Comparison of ENCODE assay signal across 14 cellular contexts in genomic region chr1:81808760-81809159, GRCh38. TPM values are rescaled to one million over a fixed set of nuclear protein-coding genes. Genes with fewer than 3 reads are reported as not detected.
A peak's percentile ranks its signal among the peaks of the same experiment; 100 is the strongest.
DNase-seq lines count a peak whose midpoint lies in the region; ATAC-seq, FAIRE-seq and TF ChIP-seq lines count a peak whose summit lies in the region.
"Had no signal": no experiment of that assay in that cellular context is flagged by ENCODE, and none has a peak within 500 bp of the region (broad histone marks: within the 10 kb centered on the region; RNA-seq: fewer than 3 reads in every experiment).

No MANE protein-coding gene starts in this region.

- H3K27ac Mint-ChIP-seq in naive thymus-derived CD8-positive, alpha-beta T cell: no peak overlapping the region
- H3K27ac Mint-ChIP-seq: CD14-positive monocyte, IgD-negative memory B cell had no signal

- H3K36me3 Mint-ChIP-seq in naive thymus-derived CD8-positive, alpha-beta T cell: peaks cover 2 to 6% (median 2%) of the 10 kb centered on the region in 3 donors
- H3K36me3 Mint-ChIP-seq: CD14-positive monocyte, IgD-negative memory B cell had no signal

- peaks cover 0 to under 1% (median 0%) of the 10 kb centered on the region in 4 donors for H3K4me1 Mint-ChIP-seq in naive thymus-derived CD8-positive, alpha-beta T cell
- H3K4me1 Mint-ChIP-seq: CD14-positive monocyte had no signal

- H3K9ac ChIP-seq in mesenchymal stem cell (ENCODE audit: low read length): no peak overlapping the region

- peak overlapping the region; percentile 70 for H3K4me2 ChIP-seq in mesenchymal stem cell (ENCODE audit: low read length, poor library complexity, severe bottlenecking)

- no peaks in the 10 kb centered on the region for H3K4me1 ChIP-seq in mesenchymal stem cell (ENCODE audit: control insufficient read depth, insufficient read depth, low read depth, low read length)

- H3K4me3 ChIP-seq in mesenchymal stem cell (ENCODE audit: insufficient read depth in 1 of 2, low read depth in 1 of 2, low read length in 2 of 2): no peak overlapping the region
- H3K4me3 ChIP-seq: body of pancreas, suprapubic skin had no signal

- peaks cover 0 to 4% (median 0%) of the 10 kb centered on the region in 9 donors for H3K9me3 Mint-ChIP-seq in naive thymus-derived CD8-positive, alpha-beta T cell
- H3K9me3 Mint-ChIP-seq: CD14-positive monocyte, IgD-negative memory B cell had no signal

- H3K14ac ChIP-seq in mesenchymal stem cell (ENCODE audit: low read length in 2 of 2): no peak overlapping the region

- no peak overlapping the region for H3K18ac ChIP-seq in mesenchymal stem cell (ENCODE audit: low read depth in 1 of 2, low read length in 2 of 2)

- ATAC-seq in naive thymus-derived CD8-positive, alpha-beta T cell: no peak
- ATAC-seq: body of pancreas had no signal

- DNase-seq in Kasumi-1 (lab: John Stamatoyannopoulos, UW) (peak; percentile 7 to 19), dermis blood vessel endothelial cell (peak; percentile 63), mesenchymal stem cell (peak; percentile 48), NCI-H128 (lab: John Stamatoyannopoulos, UW; ENCODE audit: unreplicated experiment) (no peak), GM19239 (ENCODE audit: insufficient read length, low spot score) (no peak)
- DNase-seq in naive thymus-derived CD8-positive, alpha-beta T cell: no peak
- DNase-seq in stimulated activated CD4-positive, alpha-beta T cell treated with anti-CD3 and anti-CD28 coated beads, Interleukin-12 subunit alpha, Interleukin-12 subunit beta, amount 100 ng/mL, for 4 hours: no peak
- DNase-seq: activated CD8-positive, alpha-beta memory T cell treated with anti-CD3 and anti-CD28 coated beads, Interleukin-2, amount 50 U/mL, for 4 hours; T1000 had no signal

- H3K9me3 ChIP-seq in mesenchymal stem cell (ENCODE audit: control insufficient read depth, low read length): no peaks in the 10 kb centered on the region
- H3K9me3 ChIP-seq: suprapubic skin had no signal

- TF ChIP-seq CTCF in C4-2B (conservative IDR thresholded peaks at IDR 0.05): peak; percentile 40

- no peak overlapping the region for H2AFZ ChIP-seq in mesenchymal stem cell (ENCODE audit: low read depth, low read length)

- H4K91ac ChIP-seq in mesenchymal stem cell (ENCODE audit: low read length): no peak overlapping the region

- POLR2A ChIA-PET in naive thymus-derived CD8-positive, alpha-beta T cell (lab: Charles Lee): no interaction called here

- H3K36me3 ChIP-seq in mesenchymal stem cell (ENCODE audit: control insufficient read depth in 1 of 2, insufficient read depth in 2 of 2, low read depth in 1 of 2, low read length in 2 of 2): no peaks in the 10 kb centered on the region
- H3K36me3 ChIP-seq: suprapubic skin had no signal

- no peak overlapping the region for H3K4me3 Mint-ChIP-seq in naive thymus-derived CD8-positive, alpha-beta T cell
- H3K4me3 Mint-ChIP-seq: CD14-positive monocyte, IgD-negative memory B cell had no signal

- no peaks in the 10 kb centered on the region for H3K27me3 ChIP-seq in mesenchymal stem cell (ENCODE audit: control insufficient read depth in 1 of 2, insufficient read depth in 1 of 2, low read length in 2 of 2)

- H3K23ac ChIP-seq in mesenchymal stem cell (ENCODE audit: low read length in 2 of 2): no peak overlapping the region

- H3K4ac ChIP-seq in mesenchymal stem cell (ENCODE audit: low read depth in 1 of 2, low read length in 2 of 2): no peak overlapping the region

- no peak overlapping the region for H2BK5ac ChIP-seq in mesenchymal stem cell (ENCODE audit: low read depth, low read length, poor library complexity, severe bottlenecking)

- no peak overlapping the region for H2AK5ac ChIP-seq in mesenchymal stem cell (ENCODE audit: low read length, severe bottlenecking)

- no peak for FAIRE-seq in GM19239 (lab: Jason Lieb, UNC)

- H4K8ac ChIP-seq in mesenchymal stem cell (ENCODE audit: low read length): no peak overlapping the region

- peaks cover 3 to 20% (median 8%) of the 10 kb centered on the region in 5 donors for H3K27me3 Mint-ChIP-seq in naive thymus-derived CD8-positive, alpha-beta T cell

- H2BK12ac ChIP-seq in mesenchymal stem cell (ENCODE audit: low read length in 2 of 2): no peak overlapping the region

- no peak overlapping the region for H2BK15ac ChIP-seq in mesenchymal stem cell (ENCODE audit: low read depth, poor library complexity, severe bottlenecking)

- H3K27ac ChIP-seq in C4-2B (no peak overlapping the region), mesenchymal stem cell (ENCODE audit: low read length, poor library complexity, severe bottlenecking) (no peak overlapping the region)
- H3K27ac ChIP-seq: suprapubic skin had no signal

- no peak overlapping the region for H2BK120ac ChIP-seq in mesenchymal stem cell (ENCODE audit: low read depth, low read length)

- WGBS in mesenchymal stem cell: 18% methylated on average over 4 of the region's 7 CpGs

- no peaks in the 10 kb centered on the region for H3K79me1 ChIP-seq in mesenchymal stem cell (replicated peaks; ENCODE audit: low read length, poor library complexity, severe bottlenecking)

RNA-seq across cellular contexts. Expression of gene ADGRL2, which starts 8.0 kb away (rescaled TPM):
- 107 and 117 TPM in 2 replicates for total RNA-seq in dermis blood vessel endothelial cell
- 194 TPM for polyA plus RNA-seq in mesenchymal stem cell (2013, experiment 1 of 2)
- polyA plus RNA-seq in mesenchymal stem cell (2013, experiment 2 of 2): 192 TPM
- not detected for total RNA-seq in naive thymus-derived CD8-positive, alpha-beta T cell
- not detected for polyA plus RNA-seq in naive thymus-derived CD8-positive, alpha-beta T cell
- polyA plus RNA-seq: CD14-positive monocyte, IgD-negative memory B cell had no signal

Comparison
In these comparisons a context has a peak if more than half of its experiments do, and no peak if none do; other contexts are left out.
1. DNase-seq: peak in Kasumi-1 (2 of 2), dermis blood vessel endothelial cell (single experiment) and mesenchymal stem cell (single experiment); none in NCI-H128 (single experiment), naive thymus-derived CD8-positive, alpha-beta T cell (0 of 10), stimulated activated CD4-positive, alpha-beta T cell treated with anti-CD3 and anti-CD28 coated beads, Interleukin-12 subunit alpha, Interleukin-12 subunit beta, amount 100 ng/mL, for 4 hours (single experiment) and GM19239 (single experiment).
2. RNA of gene ADGRL2, which starts 8.0 kb away (total RNA-seq): 107 to 117 TPM in dermis blood vessel endothelial cell; not detected in naive thymus-derived CD8-positive, alpha-beta T cell; every median in the first group is over 100 times any median in the second.